In genomic region chr1:99533909-99534907, GRCh38 we compare ENCODE assay signal across 17 cellular contexts.
DNase-seq lines count a peak whose midpoint lies in the region; FAIRE-seq and TF ChIP-seq lines count a peak whose summit lies in the region.
"Had no signal": no experiment of that assay in that cellular context is flagged by ENCODE, and none has a peak within 500 bp of the region (broad histone marks: within the 10 kb centered on the region; RNA-seq: fewer than 3 reads in every experiment).

No MANE protein-coding gene starts in this region.

- H3K36me3 ChIP-seq in endothelial cell of umbilical vein (ENCODE audit: control insufficient read depth in 2 of 2, extremely low read depth in 1 of 2, insufficient read depth in 2 of 2, low read length in 2 of 2) (no peaks in the 10 kb centered on the region), suprapubic skin (no peaks in the 10 kb centered on the region)

- no peaks in the 10 kb centered on the region for H3K79me2 ChIP-seq in endothelial cell of umbilical vein (ENCODE audit: control insufficient read depth, insufficient read depth, low read length)

- H3K27ac ChIP-seq in endothelial cell of umbilical vein (ENCODE audit: insufficient read depth, low read depth, low read length) = no peak overlapping the region
- H3K27ac ChIP-seq in suprapubic skin = peak overlapping the region; percentile 61
- H3K27ac ChIP-seq: A549, C4-2B had no signal

- H3K27me3 ChIP-seq in endothelial cell of umbilical vein (ENCODE audit: control insufficient read depth in 2 of 2, insufficient read depth in 2 of 2, low read length in 2 of 2) (no peaks in the 10 kb centered on the region), suprapubic skin (no peaks in the 10 kb centered on the region)

- no peaks in the 10 kb centered on the region for H3K9me3 Mint-ChIP-seq in nephron
- H3K9me3 Mint-ChIP-seq: IgD-negative memory B cell; T-helper 2 cell treated with Interferon-gamma antibody and Interleukin-4, amounts not matched to agents 5 μg/mL and 100 μg/mL, for 36 hours had no signal

- FAIRE-seq in endothelial cell of umbilical vein (lab: Jason Lieb, UNC) = peak; percentile 8
- FAIRE-seq: A549 had no signal

- H3K4me3 ChIP-seq in endothelial cell of umbilical vein (replicated peaks in 1 of 3; ENCODE audit: insufficient read depth in 1 of 3, low read depth in 1 of 3, low read length in 3 of 3) (no peak overlapping the region), suprapubic skin (no peak overlapping the region)
- H3K4me3 ChIP-seq: A549 had no signal

- H3K4me1 ChIP-seq in endothelial cell of umbilical vein (ENCODE audit: control insufficient read depth, extremely low read depth, insufficient read depth, low read length) (peaks cover 18% of the 10 kb centered on the region), suprapubic skin (peaks cover 2% of the 10 kb centered on the region)

- H3K9me1 ChIP-seq in endothelial cell of umbilical vein (replicated peaks; ENCODE audit: control insufficient read depth, extremely low read depth, insufficient read depth, low read length) = no peaks in the 10 kb centered on the region

- H4K20me1 ChIP-seq in endothelial cell of umbilical vein (replicated peaks; ENCODE audit: control insufficient read depth, extremely low read depth, insufficient read depth, low read length) = no peaks in the 10 kb centered on the region

- H3K27ac Mint-ChIP-seq in nephron = peak overlapping the region; percentile 28 to 82 (median 58)
- H3K27ac Mint-ChIP-seq: IgD-negative memory B cell; T-helper 2 cell treated with Interferon-gamma antibody and Interleukin-4, amounts not matched to agents 5 μg/mL and 100 μg/mL, for 36 hours had no signal

- no peaks in the 10 kb centered on the region for H3K36me3 Mint-ChIP-seq in nephron (ENCODE audit: low read depth)
- H3K36me3 Mint-ChIP-seq: IgD-negative memory B cell had no signal

- intact Hi-C loops in endothelial cell of umbilical vein (cut with micrococcal nuclease) = no loop called here
- intact Hi-C loops in head of caudate nucleus (cut with DNase I) = no loop called here

- no TSS peak for BruUV-seq in endothelial cell of umbilical vein (replicated peaks; lab: Mats Ljungman, UMichigan)

- H3K9me3 ChIP-seq in endothelial cell of umbilical vein (replicated peaks; ENCODE audit: control insufficient read depth, insufficient read depth, low read length) (no peaks in the 10 kb centered on the region), suprapubic skin (no peaks in the 10 kb centered on the region)
- H3K9me3 ChIP-seq: A549 had no signal

- POLR2A ChIA-PET in endothelial cell of umbilical vein (lab: Charles Lee) = no interaction called here

- peak; percentile 80 for DNase-seq in NCI-H2107 treated with DMSO at 0.1 percent for 48 hours (lab: John Stamatoyannopoulos, UW; ENCODE audit: unreplicated experiment)
- DNase-seq in NCI-H2107 (lab: John Stamatoyannopoulos, UW) = no peak
- peak; percentile 65 for DNase-seq in endothelial cell of umbilical vein (ENCODE audit: low read depth, low spot score)
- no peak for DNase-seq in suprapubic skin (ENCODE audit: low spot score in 2 of 2)
- no peak for DNase-seq in NK-92 treated with Interleukin-12 subunit alpha and Interleukin-12 subunit beta, amount 100 ng/mL, for 24 hours (lab: John Stamatoyannopoulos, UW)
- no peak for DNase-seq in head of caudate nucleus
- DNase-seq in NCI-H146 treated with DMSO at 0.1 percent for 48 hours (lab: John Stamatoyannopoulos, UW; ENCODE audit: unreplicated experiment) = no peak
- DNase-seq: activated gamma-delta T cell treated with Interleukin-2 at 50 U/mL for 16 hours; aorta; NCI-H345; occipital lobe; stimulated activated naive CD4-positive, alpha-beta T cell had no signal

- no peak for TF ChIP-seq CTCF in endothelial cell of umbilical vein (IDR thresholded peaks at IDR 0.05; ENCODE audit: extremely low read depth in 1 of 2, insufficient read depth in 1 of 2, low read depth in 1 of 2, low read length in 2 of 2)
- TF ChIP-seq CTCF in nephron (IDR thresholded peaks at IDR 0.05; ENCODE audit: unreplicated experiment in 3 of 3) = no peak
- no peak for TF ChIP-seq CTCF in suprapubic skin (IDR thresholded peaks at IDR 0.05)

- TF ChIP-seq EP300 in suprapubic skin (IDR thresholded peaks at IDR 0.05) = no peak

- 26% methylated on average over 10 of the region's 10 CpGs for WGBS in suprapubic skin

- H3K4me3 Mint-ChIP-seq in nephron = no peak overlapping the region
- H3K4me3 Mint-ChIP-seq: IgD-negative memory B cell; T-helper 2 cell treated with Interferon-gamma antibody and Interleukin-4, amounts not matched to agents 5 μg/mL and 100 μg/mL, for 36 hours had no signal

- peak overlapping the region; percentile 58 for H3K4me2 ChIP-seq in endothelial cell of umbilical vein (ENCODE audit: insufficient read depth, low read length)
- H3K4me2 ChIP-seq: A549 had no signal

- H3K27me3 Mint-ChIP-seq in nephron (ENCODE audit: low read depth) = no peaks in the 10 kb centered on the region

- TF ChIP-seq POLR2A in endothelial cell of umbilical vein (IDR thresholded peaks at IDR 0.05; ENCODE audit: low read depth, low read length) (no peak), suprapubic skin (IDR thresholded peaks at IDR 0.05) (no peak)

- dilution Hi-C loops in endothelial cell of umbilical vein (cut with MboI; ENCODE audit: extremely low pct_ligation_motif_present, low sequenced_read_pairs) = no loop called here

- CTCF ChIA-PET in endothelial cell of umbilical vein (lab: Charles Lee) = no interaction called here

- H2AFZ ChIP-seq in endothelial cell of umbilical vein (ENCODE audit: low read depth, low read length) = peak overlapping the region; percentile 98

- H3K9ac ChIP-seq in endothelial cell of umbilical vein (replicated peaks; ENCODE audit: extremely low read depth, insufficient read depth, low read length) = peak overlapping the region; percentile 30

- H3K4me1 Mint-ChIP-seq in nephron = peaks cover 16% of the 10 kb centered on the region
- H3K4me1 Mint-ChIP-seq: IgD-negative memory B cell had no signal

TF ChIP-seq in endothelial cell of umbilical vein, 7 proteins besides CTCF, POLR2A, EP300 and RAD21:
- no peak for TF ChIP-seq MYC (IDR thresholded peaks at IDR 0.05; ENCODE audit: low read depth, low read length)
- no peak for TF ChIP-seq POLR2AphosphoS5 (IDR thresholded peaks at IDR 0.05; ENCODE audit: insufficient read depth, low read depth, low read length)
- no peak for TF ChIP-seq GATA2 (IDR thresholded peaks at IDR 0.05; ENCODE audit: insufficient read depth, insufficient read length, low read depth, low read length)
- no peak for TF ChIP-seq JUN (IDR thresholded peaks at IDR 0.05; ENCODE audit: borderline replicate concordance, insufficient read depth, insufficient read length, low read depth)
- TF ChIP-seq, protein P1, sequence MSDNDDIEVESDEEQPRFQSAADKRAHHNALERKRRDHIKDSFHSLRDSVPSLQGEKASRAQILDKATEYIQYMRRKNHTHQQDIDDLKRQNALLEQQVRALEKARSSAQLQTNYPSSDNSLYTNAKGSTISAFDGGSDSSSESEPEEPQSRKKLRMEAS (IDR thresholded peaks at IDR 0.05; ENCODE audit: insufficient read depth, insufficient read length) = no peak
- TF ChIP-seq FOS (IDR thresholded peaks at IDR 0.05; ENCODE audit: borderline replicate concordance, insufficient read depth, low read length) = no peak
- TF ChIP-seq EZH2 (IDR thresholded peaks at IDR 0.05; ENCODE audit: borderline replicate concordance, low read depth, low read length, severe bottlenecking) = no peak

Comparison
In these comparisons a context has a peak if more than half of its experiments do, and no peak if none do; other contexts are left out.
1. DNase-seq: peak in NCI-H2107 treated with DMSO at 0.1 percent for 48 hours (single experiment) and endothelial cell of umbilical vein (single experiment); none in NCI-H2107 (single experiment), suprapubic skin (0 of 2), NK-92 treated with Interleukin-12 subunit alpha and Interleukin-12 subunit beta, amount 100 ng/mL, for 24 hours (single experiment), head of caudate nucleus (0 of 42) and NCI-H146 treated with DMSO at 0.1 percent for 48 hours (single experiment).